In the genomic region with DNA sequence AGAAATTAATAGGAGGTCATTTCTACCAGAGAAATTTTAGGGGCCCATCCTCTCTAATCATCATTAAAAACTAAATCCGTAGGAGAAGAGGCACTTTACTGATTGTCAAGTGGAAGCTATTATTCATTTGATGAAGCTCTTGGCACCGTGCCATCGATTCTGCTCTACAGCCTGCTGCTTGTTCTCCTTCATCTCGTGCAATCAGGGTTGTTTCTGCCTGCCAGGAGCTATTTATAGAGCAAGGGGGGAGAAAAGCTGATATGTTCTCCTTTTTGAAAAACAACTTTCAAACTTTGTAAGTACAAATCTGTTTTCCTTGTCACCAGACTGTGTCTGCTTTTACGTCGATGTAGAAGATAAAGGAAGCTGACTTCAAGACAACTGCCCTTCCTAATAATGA, we compare ENCODE assay signal across 13 cellular contexts.
A peak's percentile ranks its signal among the peaks of the same experiment; 100 is the strongest.
DNase-seq lines count a peak whose midpoint lies in the region; ATAC-seq lines count a peak whose summit lies in the region.
"Had no signal": no experiment of that assay in that cellular context is flagged by ENCODE, and none has a peak within 500 bp of the region (broad histone marks: within the 10 kb centered on the region; RNA-seq: fewer than 3 reads in every experiment).

No MANE protein-coding gene starts in this region.

- DNase-seq in DMS153 treated with DMSO at 0.1 percent for 48 hours (lab: John Stamatoyannopoulos, UW; ENCODE audit: unreplicated experiment), result peak; percentile 89
- DNase-seq in NCI-H1092 treated with DMSO at 0.1 percent for 48 hours (lab: John Stamatoyannopoulos, UW), result peak; percentile 87
- peak; percentile 19 for DNase-seq in RPMI7951 (ENCODE audit: low read depth)
- DNase-seq in lung microvascular endothelial cell (ENCODE audit: low read depth in 2 of 2), result peak; percentile 41 to 45
- no peak for DNase-seq in neuronal stem cell (ENCODE audit: low spot score)
- DNase-seq in activated T-helper 2 cell treated with anti-CD3 and anti-CD28 coated beads, Interferon-gamma antibody, Interleukin-2, Interleukin-4, amounts not matched to agents 10 μg/mL and 5 μg/mL and 100 μg/mL, durations not matched to agents 14 hours and 24 hours and 36 hours (ENCODE audit: low spot score), result no peak
- DNase-seq in NCI-H2196 (lab: John Stamatoyannopoulos, UW; ENCODE audit: unreplicated experiment), result no peak
- DNase-seq: effector memory CD4-positive, alpha-beta T cell; GDM1 had no signal

- H4K8ac ChIP-seq in neuronal stem cell (ENCODE audit: low read depth, low read length), result no peak overlapping the region

- H3K9ac ChIP-seq in neuronal stem cell (ENCODE audit: low read depth, low read length, poor library complexity), result no peak overlapping the region

- no peaks in the 10 kb centered on the region for H3K4me1 Mint-ChIP-seq in activated T-helper 2 cell treated with anti-CD3 and anti-CD28 coated beads, Interferon-gamma antibody, Interleukin-2, Interleukin-4, amounts not matched to agents 10 μg/mL and 5 μg/mL and 100 μg/mL, durations not matched to agents 14 hours and 24 hours and 36 hours (ENCODE audit: low read depth)

- no peaks in the 10 kb centered on the region for H3K36me3 ChIP-seq in neuronal stem cell (replicated peaks in 1 of 2; ENCODE audit: control insufficient read depth in 2 of 2, insufficient read depth in 2 of 2, low read length in 2 of 2)
- H3K36me3 ChIP-seq: thoracic aorta had no signal

- no peaks in the 10 kb centered on the region for H3K9me3 Mint-ChIP-seq in activated T-helper 2 cell treated with anti-CD3 and anti-CD28 coated beads, Interferon-gamma antibody, Interleukin-2, Interleukin-4, amounts not matched to agents 10 μg/mL and 5 μg/mL and 100 μg/mL, durations not matched to agents 14 hours and 24 hours and 36 hours

- no peak overlapping the region for H3K4me3 Mint-ChIP-seq in activated T-helper 2 cell treated with anti-CD3 and anti-CD28 coated beads, Interferon-gamma antibody, Interleukin-2, Interleukin-4, amounts not matched to agents 10 μg/mL and 5 μg/mL and 100 μg/mL, durations not matched to agents 14 hours and 24 hours and 36 hours (ENCODE audit: low read depth)

- H3K27me3 ChIP-seq in neuronal stem cell (ENCODE audit: control insufficient read depth in 3 of 3, insufficient read depth in 3 of 3, low read depth in 1 of 3, low read length in 3 of 3), result no peaks in the 10 kb centered on the region

- H3K27ac ChIP-seq in neuronal stem cell (replicated peaks; ENCODE audit: low read length), result no peak overlapping the region
- H3K27ac ChIP-seq: HL-60, thoracic aorta had no signal

- H3K4me2 ChIP-seq in neuronal stem cell (ENCODE audit: insufficient read depth, low read length, poor library complexity, severe bottlenecking), result no peak overlapping the region

- intact Hi-C loops in activated T-helper 2 cell treated with anti-CD3 and anti-CD28 coated beads, Interferon-gamma antibody, Interleukin-2, Interleukin-4, amounts not matched to agents 10 μg/mL and 5 μg/mL and 100 μg/mL, durations not matched to agents 14 hours and 24 hours and 36 hours (cut with micrococcal nuclease), result no loop called here

- no peak overlapping the region for H4K91ac ChIP-seq in neuronal stem cell (ENCODE audit: low read depth, low read length, poor library complexity)

- H2BK120ac ChIP-seq in neuronal stem cell (ENCODE audit: low read depth, low read length), result no peak overlapping the region

- no peaks in the 10 kb centered on the region for H3K36me3 Mint-ChIP-seq in activated T-helper 2 cell treated with anti-CD3 and anti-CD28 coated beads, Interferon-gamma antibody, Interleukin-2, Interleukin-4, amounts not matched to agents 10 μg/mL and 5 μg/mL and 100 μg/mL, durations not matched to agents 14 hours and 24 hours and 36 hours (ENCODE audit: low read depth)

- peaks cover 0 to 2% of the 10 kb centered on the region in 2 donors for H3K9me3 ChIP-seq in neuronal stem cell (replicated peaks in 1 of 2; ENCODE audit: control insufficient read depth in 2 of 2, insufficient read depth in 1 of 2, low read depth in 1 of 2, low read length in 2 of 2)
- H3K9me3 ChIP-seq: thoracic aorta had no signal

- WGBS in neuronal stem cell (ENCODE audit: extremely low coverage in 2 of 2, insufficient read length in 2 of 2, insufficient replicate concordance in 1 of 2), 2 donors, result no CpG with 5 or more reads among the region's 6 CpGs

- no peak for ATAC-seq in HG03095 (IDR thresholded peaks at IDR 0.05; ENCODE audit: unreplicated experiment)
- ATAC-seq: left colon had no signal

- no peaks in the 10 kb centered on the region for H3K4me1 ChIP-seq in neuronal stem cell (ENCODE audit: control insufficient read depth in 2 of 2, insufficient read depth in 1 of 2, low read depth in 1 of 2, low read length in 2 of 2)

- H2AFZ ChIP-seq in neuronal stem cell (ENCODE audit: low read length), result no peak overlapping the region

- no peak overlapping the region for H2AK5ac ChIP-seq in neuronal stem cell (ENCODE audit: low read depth, low read length)

- H2BK15ac ChIP-seq in neuronal stem cell (ENCODE audit: low read length), result no peak overlapping the region

- H3K27me3 Mint-ChIP-seq in activated T-helper 2 cell treated with anti-CD3 and anti-CD28 coated beads, Interferon-gamma antibody, Interleukin-2, Interleukin-4, amounts not matched to agents 10 μg/mL and 5 μg/mL and 100 μg/mL, durations not matched to agents 14 hours and 24 hours and 36 hours (ENCODE audit: low read depth), result no peaks in the 10 kb centered on the region

- no peak overlapping the region for H3K4ac ChIP-seq in neuronal stem cell (ENCODE audit: low read length)

- H2BK5ac ChIP-seq in neuronal stem cell (ENCODE audit: low read length), result no peak overlapping the region

- H3K18ac ChIP-seq in neuronal stem cell (ENCODE audit: low read length), result no peak overlapping the region

- H3K27ac Mint-ChIP-seq in activated T-helper 2 cell treated with anti-CD3 and anti-CD28 coated beads, Interferon-gamma antibody, Interleukin-2, Interleukin-4, amounts not matched to agents 10 μg/mL and 5 μg/mL and 100 μg/mL, durations not matched to agents 14 hours and 24 hours and 36 hours, result no peak overlapping the region

- H2BK12ac ChIP-seq in neuronal stem cell (ENCODE audit: low read length), result no peak overlapping the region

- no peak overlapping the region for H3K14ac ChIP-seq in neuronal stem cell (ENCODE audit: low read length)

- H3K23ac ChIP-seq in neuronal stem cell (ENCODE audit: low read depth, low read length, poor library complexity), result no peak overlapping the region

- no peaks in the 10 kb centered on the region for H3K79me1 ChIP-seq in neuronal stem cell (ENCODE audit: low read depth, low read length)

- H3K4me3 ChIP-seq in neuronal stem cell (ENCODE audit: low read length in 2 of 2), result no peak overlapping the region
- H3K4me3 ChIP-seq: thoracic aorta had no signal

Comparison
In these comparisons a context has a peak if more than half of its experiments do, and no peak if none do; other contexts are left out.
1. DNase-seq: peak in DMS153 treated with DMSO at 0.1 percent for 48 hours (single experiment), NCI-H1092 treated with DMSO at 0.1 percent for 48 hours (single experiment), RPMI7951 (single experiment) and lung microvascular endothelial cell (2 of 2); none in neuronal stem cell (single experiment), activated T-helper 2 cell treated with anti-CD3 and anti-CD28 coated beads, Interferon-gamma antibody, Interleukin-2, Interleukin-4, amounts not matched to agents 10 μg/mL and 5 μg/mL and 100 μg/mL, durations not matched to agents 14 hours and 24 hours and 36 hours (single experiment) and NCI-H2196 (single experiment).